Comparison of ENCODE assay signal across 20 cellular contexts in the genomic region with DNA sequence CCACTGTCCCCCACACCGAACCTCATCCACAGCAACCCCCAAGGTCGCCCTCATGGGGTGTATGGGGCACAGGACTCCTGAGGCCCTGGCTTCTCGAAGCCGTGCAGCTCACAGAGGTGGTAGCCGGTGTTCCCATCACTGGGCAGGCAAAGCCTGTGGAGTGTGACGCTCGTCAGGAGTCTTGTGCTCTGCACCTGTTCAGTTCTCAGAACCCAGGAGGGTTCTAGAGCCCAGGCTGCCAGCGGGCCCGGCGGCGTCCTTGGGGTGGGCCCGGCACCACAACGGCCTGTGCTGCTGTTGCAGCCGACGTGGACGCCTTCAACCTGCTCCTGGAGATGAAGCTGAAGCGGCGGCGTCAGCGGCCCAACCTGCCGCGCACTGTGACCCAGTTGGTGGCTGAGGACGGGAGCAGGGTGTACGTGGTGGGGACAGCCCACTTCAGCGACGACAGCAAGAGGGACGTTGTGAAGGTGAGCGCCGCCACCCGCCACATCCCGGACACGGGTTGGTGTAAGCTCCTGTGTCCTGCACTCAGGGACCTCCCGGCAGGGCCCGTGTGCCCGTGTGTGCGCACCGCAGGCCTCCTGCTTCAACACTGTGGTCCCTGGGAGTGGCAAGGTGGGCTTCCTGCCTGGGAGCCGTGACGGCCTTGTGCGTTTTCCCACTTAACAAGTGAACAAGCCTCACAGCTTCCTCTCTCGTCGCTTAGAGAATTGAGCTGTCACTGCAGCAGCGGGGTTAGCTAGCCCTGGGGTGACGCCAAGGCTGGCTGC. TPM values are rescaled to one million over a fixed set of nuclear protein-coding genes. Genes with fewer than 3 reads are reported as not detected.
DNase-seq lines count a peak whose midpoint lies in the region; ATAC-seq and TF ChIP-seq lines count a peak whose summit lies in the region.
"Had no signal": no experiment of that assay in that cellular context is flagged by ENCODE, and none has a peak within 500 bp of the region (broad histone marks: within the 10 kb centered on the region; RNA-seq: fewer than 3 reads in every experiment).

No MANE protein-coding gene starts in this region.

- no peaks in the 10 kb centered on the region for H3K9me2 ChIP-seq in SU-DHL-6 (replicated peaks; ENCODE audit: insufficient read depth, low read length)

- POLR2A ChIA-PET in naive thymus-derived CD4-positive, alpha-beta T cell (lab: Charles Lee), result interaction anchor here (1.0 to 1.1 kb wide), 2 partner anchors 165 to 345 kb away, joined by 3 to 4 read pairs; no protein-coding TSS in a partner anchor

- H2AFZ ChIP-seq in SU-DHL-6 (ENCODE audit: low read depth, low read length, severe bottlenecking), result no peak overlapping the region

- H3K79me2 ChIP-seq in SU-DHL-6 (ENCODE audit: insufficient read depth, low read length), result peaks cover 17% of the 10 kb centered on the region

- no peaks in the 10 kb centered on the region for H3K9me3 ChIP-seq in SU-DHL-6 (ENCODE audit: insufficient read depth, low read length)
- no peaks in the 10 kb centered on the region for H3K9me3 ChIP-seq in naive thymus-derived CD4-positive, alpha-beta T cell (ENCODE audit: control insufficient read depth in 2 of 3, low read length in 3 of 3)
- H3K9me3 ChIP-seq: colonic mucosa, heart right ventricle, upper lobe of left lung had no signal

- no peak overlapping the region for H3K4me2 ChIP-seq in SU-DHL-6 (ENCODE audit: low read depth, low read length, poor library complexity, severe bottlenecking)

- peaks cover 52% of the 10 kb centered on the region for H3F3A ChIP-seq in SU-DHL-6 (ENCODE audit: insufficient read depth)

- peak overlapping the region in 1 of 9 donors; percentile 58 for H3K27ac Mint-ChIP-seq in naive thymus-derived CD4-positive, alpha-beta T cell
- H3K27ac Mint-ChIP-seq in glutamatergic neuron (ENCODE audit: unreplicated experiment), result no peak overlapping the region
- H3K27ac Mint-ChIP-seq: activated T-helper 17 cell treated with anti-CD3 and anti-CD28 coated beads, Interleukin-2, amount 50 U/mL, for 72 hours had no signal

- H3K36me3 Mint-ChIP-seq in naive thymus-derived CD4-positive, alpha-beta T cell, result peaks cover 0 to 10% (median 0%) of the 10 kb centered on the region in 5 donors
- no peaks in the 10 kb centered on the region for H3K36me3 Mint-ChIP-seq in glutamatergic neuron (ENCODE audit: unreplicated experiment)

- H3K4me3 Mint-ChIP-seq in naive thymus-derived CD4-positive, alpha-beta T cell, result peak overlapping the region in 2 of 10 donors; percentile 29 to 49
- H3K4me3 Mint-ChIP-seq in glutamatergic neuron (ENCODE audit: unreplicated experiment), result no peak overlapping the region
- H3K4me3 Mint-ChIP-seq: activated CD8-positive, alpha-beta memory T cell treated with anti-CD3 and anti-CD28 coated beads, Interleukin-2, amount 10 ng/mL, durations not matched to agents 7 days and 5 days; activated T-helper 17 cell treated with anti-CD3 and anti-CD28 coated beads, Interleukin-2, amount 50 U/mL, for 72 hours had no signal

- H3K4me1 Mint-ChIP-seq in naive thymus-derived CD4-positive, alpha-beta T cell, result peaks cover 21 to 30% (median 24%) of the 10 kb centered on the region in 7 donors
- H3K4me1 Mint-ChIP-seq in glutamatergic neuron (ENCODE audit: low read depth, unreplicated experiment), result peaks cover 11% of the 10 kb centered on the region

- no peak overlapping the region for H3K4me3 ChIP-seq in SU-DHL-6 (ENCODE audit: insufficient read depth, low read length, poor library complexity, severe bottlenecking)
- no peak overlapping the region for H3K4me3 ChIP-seq in naive thymus-derived CD4-positive, alpha-beta T cell (ENCODE audit: low read length)
- H3K4me3 ChIP-seq: colonic mucosa, heart right ventricle, upper lobe of left lung had no signal

- DNase-seq in naive thymus-derived CD4-positive, alpha-beta T cell, result no peak
- no peak for DNase-seq in erythroblast (lab: John Stamatoyannopoulos, UW)
- DNase-seq in glutamatergic neuron, result no peak
- DNase-seq: activated CD4-positive, alpha-beta T cell treated with anti-CD3 and anti-CD28 coated beads for 48 hours; activated CD8-positive, alpha-beta memory T cell treated with anti-CD3 and anti-CD28 coated beads, Interleukin-2, amount 10 ng/mL, durations not matched to agents 7 days and 5 days; brain microvascular endothelial cell; colonic mucosa; DMS79; H7; heart right ventricle; NCI-H1694; nucleus accumbens; OCI-M1; SHP77; stimulated activated CD4-positive, alpha-beta T cell treated with anti-CD3 and anti-CD28 coated beads, Interleukin-4, amount 100 ng/mL, for 24 hours had no signal

- intact Hi-C loops in naive thymus-derived CD4-positive, alpha-beta T cell (cut with micrococcal nuclease), result loop anchor here in 1 of 2 donors (5.0 to 10.0 kb wide), 5 partner anchors 229 to 342 kb away; a partner anchor contains a TSS

- 0 out of 2 replicates have a peak overlapping the region, but pooled peaks have one; percentile 18 for H3K9ac ChIP-seq in SU-DHL-6 (ENCODE audit: low read length)

- no peak for TF ChIP-seq CTCF in SU-DHL-6 (IDR thresholded peaks at IDR 0.05; ENCODE audit: insufficient read depth, low read length, poor library complexity, severe bottlenecking)
- no peak for TF ChIP-seq CTCF in glutamatergic neuron (IDR thresholded peaks at IDR 0.05; ENCODE audit: partially characterized antibody, unreplicated experiment)

- peak overlapping the region; percentile 99 for H3K27ac ChIP-seq in SU-DHL-6 (ENCODE audit: low read depth, low read length)
- H3K27ac ChIP-seq in naive thymus-derived CD4-positive, alpha-beta T cell (ENCODE audit: low read depth, low read length), result peak overlapping the region; percentile 98
- H3K27ac ChIP-seq: brain microvascular endothelial cell, colonic mucosa, heart right ventricle, upper lobe of left lung had no signal

- CTCF ChIA-PET in naive thymus-derived CD4-positive, alpha-beta T cell (lab: Charles Lee), result interaction anchor here (1.2 kb wide), 1 partner anchor 427 kb away, joined by 3 read pairs; no protein-coding TSS in a partner anchor

- peak; percentile 7 for TF ChIP-seq POLR2A in GM18951 (IDR thresholded peaks at IDR 0.05; ENCODE audit: extremely low read depth, insufficient read depth, insufficient read length)
- no peak for TF ChIP-seq POLR2A in erythroblast (IDR thresholded peaks at IDR 0.05; ENCODE audit: low read length)

- no peaks in the 10 kb centered on the region for H3K36me3 ChIP-seq in SU-DHL-6 (ENCODE audit: low read length)
- H3K36me3 ChIP-seq in naive thymus-derived CD4-positive, alpha-beta T cell (ENCODE audit: control insufficient read depth in 2 of 3, insufficient read depth in 3 of 3, low read length in 3 of 3), result peaks cover 0 to 50% (median 3%) of the 10 kb centered on the region in 3 experiments

- no peaks in the 10 kb centered on the region for H3K27me3 ChIP-seq in SU-DHL-6 (ENCODE audit: low read length)
- no peaks in the 10 kb centered on the region for H3K27me3 ChIP-seq in naive thymus-derived CD4-positive, alpha-beta T cell (ENCODE audit: control insufficient read depth in 2 of 2, insufficient read depth in 2 of 2, low read length in 2 of 2)
- H3K27me3 ChIP-seq: brain microvascular endothelial cell, colonic mucosa, heart right ventricle, upper lobe of left lung had no signal

- no peaks in the 10 kb centered on the region for H4K20me1 ChIP-seq in SU-DHL-6 (ENCODE audit: low read depth, low read length)

- H3K4me1 ChIP-seq in naive thymus-derived CD4-positive, alpha-beta T cell (ENCODE audit: control insufficient read depth in 2 of 2, insufficient read depth in 2 of 2, low read length in 2 of 2), result peaks cover 25 to 31% of the 10 kb centered on the region in 2 donors

- ATAC-seq in naive thymus-derived CD4-positive, alpha-beta T cell, result no peak
- no peak for ATAC-seq in GM21381 (IDR thresholded peaks at IDR 0.05; ENCODE audit: unreplicated experiment)
- ATAC-seq: activated CD8-positive, alpha-beta memory T cell treated with anti-CD3 and anti-CD28 coated beads, Interleukin-2, amount 10 ng/mL, durations not matched to agents 7 days and 5 days; activated T-helper 17 cell treated with anti-CD3 and anti-CD28 coated beads, Interleukin-2, amount 50 U/mL, for 72 hours; heart right ventricle had no signal

- H3K27me3 Mint-ChIP-seq in naive thymus-derived CD4-positive, alpha-beta T cell, result no peaks in the 10 kb centered on the region
- peaks cover 5% of the 10 kb centered on the region for H3K27me3 Mint-ChIP-seq in glutamatergic neuron (ENCODE audit: unreplicated experiment)
- H3K27me3 Mint-ChIP-seq: activated CD8-positive, alpha-beta memory T cell treated with anti-CD3 and anti-CD28 coated beads, Interleukin-2, amount 10 ng/mL, durations not matched to agents 7 days and 5 days; activated T-helper 17 cell treated with anti-CD3 and anti-CD28 coated beads, Interleukin-2, amount 50 U/mL, for 72 hours had no signal

- no peaks in the 10 kb centered on the region for H3K9me3 Mint-ChIP-seq in naive thymus-derived CD4-positive, alpha-beta T cell
- H3K9me3 Mint-ChIP-seq in glutamatergic neuron (ENCODE audit: unreplicated experiment), result peaks cover 3% of the 10 kb centered on the region
- H3K9me3 Mint-ChIP-seq: activated T-helper 17 cell treated with anti-CD3 and anti-CD28 coated beads, Interleukin-2, amount 50 U/mL, for 72 hours had no signal

- in situ Hi-C loops in GM18951 (cut with MboI; ENCODE audit: low sequenced_read_pairs, unreplicated experiment), result no loop called here

RNA-seq across cellular contexts. Expression of a gene that starts 6.6 kb away (rescaled TPM):
- 10 to 100 TPM; 26.7 to 36.6 (median 32.4) TPM for total RNA-seq in naive thymus-derived CD4-positive, alpha-beta T cell
- 1 to 10 TPM; 3.4 to 5.9 TPM for polyA plus RNA-seq in naive thymus-derived CD4-positive, alpha-beta T cell
- 23.9 TPM for total RNA-seq in glutamatergic neuron (ENCODE audit: unreplicated experiment)

RNA-seq across cellular contexts. Expression of a gene that starts 8.5 kb away (rescaled TPM):
- 100 to 1,000 TPM; 106 to 157 (median 124) TPM for total RNA-seq in naive thymus-derived CD4-positive, alpha-beta T cell
- 10 to 100 TPM; 29.4 to 50.0 TPM for polyA plus RNA-seq in naive thymus-derived CD4-positive, alpha-beta T cell
- total RNA-seq in glutamatergic neuron (ENCODE audit: unreplicated experiment), result 31.3 TPM

RNA-seq across cellular contexts. Expression of a gene that starts 23.7 kb away (rescaled TPM):
- 1 to 10 TPM in 1 of 5 experiments, under 1 TPM in 2, not detected in 2; 0.27 to 2.0 (median 0.66) TPM for total RNA-seq in naive thymus-derived CD4-positive, alpha-beta T cell
- polyA plus RNA-seq in naive thymus-derived CD4-positive, alpha-beta T cell, result not detected
- total RNA-seq in glutamatergic neuron (ENCODE audit: unreplicated experiment), result 1.8 TPM
- total RNA-seq: colonic mucosa had no signal

RNA-seq across cellular contexts. Expression of a gene that starts 50.6 kb away (rescaled TPM):
- 100 to 1,000 TPM in 4 of 5 experiments, 10 to 100 TPM in 1; 67.8 to 146 (median 134) TPM for total RNA-seq in naive thymus-derived CD4-positive, alpha-beta T cell
- 10 to 100 TPM; 15.2 to 28.4 TPM for polyA plus RNA-seq in naive thymus-derived CD4-positive, alpha-beta T cell
- 51.0 TPM for total RNA-seq in glutamatergic neuron (ENCODE audit: unreplicated experiment)

RNA-seq across cellular contexts. Expression of a gene that starts 56.8 kb away (rescaled TPM):
- 100 to 1,000 TPM in 3 of 5 experiments, 10 to 100 TPM in 2; 95.9 to 139 (median 105) TPM for total RNA-seq in naive thymus-derived CD4-positive, alpha-beta T cell
- polyA plus RNA-seq in naive thymus-derived CD4-positive, alpha-beta T cell, result 1 to 10 TPM; 7.1 to 9.8 TPM
- 88.2 TPM for total RNA-seq in glutamatergic neuron (ENCODE audit: unreplicated experiment)
